9 cellular contexts compared by ENCODE assay signal in genomic region chr17:41486809-41487530, GRCh38. TPM values are rescaled to one million over a fixed set of nuclear protein-coding genes. Genes with fewer than 3 reads are reported as not detected.
A peak's percentile ranks its signal among the peaks of the same experiment; 100 is the strongest.
DNase-seq lines count a peak whose midpoint lies in the region; ATAC-seq, FAIRE-seq and TF ChIP-seq lines count a peak whose summit lies in the region.
"Had no signal": no experiment of that assay in that cellular context is flagged by ENCODE, and none has a peak within 500 bp of the region (broad histone marks: within the 10 kb centered on the region; RNA-seq: fewer than 3 reads in every experiment).

No MANE protein-coding gene starts in this region.

- no peak for FAIRE-seq in D721Med (lab: Jason Lieb, UNC)

- no peak overlapping the region for H4K91ac ChIP-seq in neuronal stem cell (ENCODE audit: low read depth, low read length, poor library complexity)

- TF ChIP-seq CTCF in D721Med (IDR thresholded peaks at IDR 0.05; ENCODE audit: insufficient read depth, missing control alignments) (peak; percentile 41), MM.1S (IDR thresholded peaks at IDR 0.05; ENCODE audit: low read length) (peak; percentile 63), body of pancreas (IDR thresholded peaks at IDR 0.05) (peak; percentile 20 to 49 (median 42))

- no peaks in the 10 kb centered on the region for H3K79me2 ChIP-seq in MM.1S (ENCODE audit: low read length)

- H4K20me1 ChIP-seq in MM.1S (ENCODE audit: insufficient read depth, low read length): no peaks in the 10 kb centered on the region

- no peak overlapping the region for H2BK120ac ChIP-seq in neuronal stem cell (ENCODE audit: low read depth, low read length)

- ATAC-seq in body of pancreas (peak; percentile 52), HG03045 (IDR thresholded peaks at IDR 0.05; ENCODE audit: unreplicated experiment) (no peak), HG02763 (IDR thresholded peaks at IDR 0.05; ENCODE audit: unreplicated experiment) (no peak), HG03097 (IDR thresholded peaks at IDR 0.05; ENCODE audit: low FRiP score, unreplicated experiment) (no peak)
- ATAC-seq: gastrocnemius medialis had no signal

- no peaks in the 10 kb centered on the region for H3K79me1 ChIP-seq in neuronal stem cell (ENCODE audit: low read depth, low read length)

- peak overlapping the region; percentile 37 for H3K23ac ChIP-seq in neuronal stem cell (ENCODE audit: low read depth, low read length, poor library complexity)

- no peak for TF ChIP-seq POLR2A in body of pancreas (IDR thresholded peaks at IDR 0.05)

- no peak overlapping the region for H3K9ac ChIP-seq in MM.1S (ENCODE audit: low read length)
- no peak overlapping the region for H3K9ac ChIP-seq in neuronal stem cell (ENCODE audit: low read depth, low read length, poor library complexity)

- H3K4me2 ChIP-seq in MM.1S (ENCODE audit: low read depth, low read length) (no peak overlapping the region), neuronal stem cell (ENCODE audit: insufficient read depth, low read length, poor library complexity, severe bottlenecking) (no peak overlapping the region)

- no peaks in the 10 kb centered on the region for H3K9me2 ChIP-seq in MM.1S (replicated peaks; ENCODE audit: insufficient read depth, low read length)

- no peaks in the 10 kb centered on the region for H3K9me3 ChIP-seq in MM.1S (replicated peaks; ENCODE audit: insufficient read depth, low read length)
- no peaks in the 10 kb centered on the region for H3K9me3 ChIP-seq in body of pancreas
- no peaks in the 10 kb centered on the region for H3K9me3 ChIP-seq in neuronal stem cell (replicated peaks in 1 of 2; ENCODE audit: control insufficient read depth in 2 of 2, insufficient read depth in 1 of 2, low read depth in 1 of 2, low read length in 2 of 2)
- H3K9me3 ChIP-seq: gastrocnemius medialis had no signal

- no peak overlapping the region for H3K4me3 ChIP-seq in MM.1S (ENCODE audit: low read length)
- no peak overlapping the region for H3K4me3 ChIP-seq in body of pancreas
- no peak overlapping the region for H3K4me3 ChIP-seq in neuronal stem cell (ENCODE audit: low read length in 2 of 2)
- H3K4me3 ChIP-seq: gastrocnemius medialis had no signal

- peak overlapping the region; percentile 70 for H2BK15ac ChIP-seq in neuronal stem cell (ENCODE audit: low read length)

- peak overlapping the region; percentile 32 for H3K18ac ChIP-seq in neuronal stem cell (ENCODE audit: low read length)

- H3K27me3 ChIP-seq in MM.1S (replicated peaks; ENCODE audit: insufficient read depth, low read length) (no peaks in the 10 kb centered on the region; the same call in 1 of the 2 replicates), body of pancreas (no peaks in the 10 kb centered on the region), neuronal stem cell (ENCODE audit: control insufficient read depth in 3 of 3, insufficient read depth in 3 of 3, low read depth in 1 of 3, low read length in 3 of 3) (peaks cover 0 to 24% (median 0%) of the 10 kb centered on the region in 3 experiments)
- H3K27me3 ChIP-seq: gastrocnemius medialis had no signal

- no peak overlapping the region for H2BK5ac ChIP-seq in neuronal stem cell (ENCODE audit: low read length)

- DNase-seq in D721Med (ENCODE audit: insufficient read length, low spot score) (no peak), MM.1S (peak; percentile 41), body of pancreas (peak; percentile 53 to 66 (median 56)), neuronal stem cell (ENCODE audit: low spot score) (peak; percentile 11), NCI-H446 (lab: John Stamatoyannopoulos, UW) (no peak)
- DNase-seq: gastrocnemius medialis had no signal

- H3K27ac ChIP-seq in MM.1S (ENCODE audit: low read length) (no peak overlapping the region), body of pancreas (no peak overlapping the region), neuronal stem cell (replicated peaks; ENCODE audit: low read length) (no peak overlapping the region)
- H3K27ac ChIP-seq: gastrocnemius medialis had no signal

- intact Hi-C loops in body of pancreas (cut with DNase I): no loop called here

- H3K4ac ChIP-seq in neuronal stem cell (ENCODE audit: low read length): no peak overlapping the region

- WGBS in body of pancreas, 2 donors: 21 to 46% methylated on average over 12 to 29 of the region's 29 CpGs
- no CpG with 5 or more reads among the region's 29 CpGs for WGBS in neuronal stem cell (ENCODE audit: extremely low coverage in 2 of 2, insufficient read length in 2 of 2, insufficient replicate concordance in 1 of 2), 2 donors

- H2BK12ac ChIP-seq in neuronal stem cell (ENCODE audit: low read length): peak overlapping the region; percentile 14

- H3K14ac ChIP-seq in neuronal stem cell (ENCODE audit: low read length): no peak overlapping the region

- no peak overlapping the region for H2AK5ac ChIP-seq in neuronal stem cell (ENCODE audit: low read depth, low read length)

- H3K36me3 ChIP-seq in MM.1S (replicated peaks; ENCODE audit: insufficient read depth, low read length) (no peaks in the 10 kb centered on the region), body of pancreas (replicated peaks in 1 of 2; ENCODE audit: insufficient read depth in 1 of 2, low read depth in 2 of 2) (no peaks in the 10 kb centered on the region), neuronal stem cell (replicated peaks in 1 of 2; ENCODE audit: control insufficient read depth in 2 of 2, insufficient read depth in 2 of 2, low read length in 2 of 2) (no peaks in the 10 kb centered on the region)
- H3K36me3 ChIP-seq: gastrocnemius medialis had no signal

- H4K8ac ChIP-seq in neuronal stem cell (ENCODE audit: low read depth, low read length): no peak overlapping the region

- H3K4me1 ChIP-seq in MM.1S (ENCODE audit: low read length) (no peaks in the 10 kb centered on the region), body of pancreas (no peaks in the 10 kb centered on the region), neuronal stem cell (ENCODE audit: control insufficient read depth in 2 of 2, insufficient read depth in 1 of 2, low read depth in 1 of 2, low read length in 2 of 2) (peaks cover 0 to 5% of the 10 kb centered on the region in 2 donors)
- H3K4me1 ChIP-seq: gastrocnemius medialis had no signal

- H2AFZ ChIP-seq in MM.1S (ENCODE audit: low read length): no peak overlapping the region
- H2AFZ ChIP-seq in neuronal stem cell (ENCODE audit: low read length): no peak overlapping the region

- no peaks in the 10 kb centered on the region for H3F3A ChIP-seq in MM.1S (ENCODE audit: insufficient read depth, low read length)

RNA-seq across cellular contexts. Expression of gene KRT36, which starts 2.7 kb away (rescaled TPM):
- total RNA-seq in body of pancreas: not detected
- polyA plus RNA-seq in neuronal stem cell (2013, experiment 1 of 2): not detected
- polyA plus RNA-seq in neuronal stem cell (2013, experiment 2 of 2): not detected
- total RNA-seq: gastrocnemius medialis had no signal

RNA-seq across cellular contexts. Expression of gene KRT35, which starts 6.0 kb away (rescaled TPM):
- not detected for total RNA-seq in body of pancreas
- not detected for polyA plus RNA-seq in neuronal stem cell (2013, experiment 1 of 2)
- not detected for polyA plus RNA-seq in neuronal stem cell (2013, experiment 2 of 2)
- total RNA-seq: gastrocnemius medialis had no signal

RNA-seq across cellular contexts. Expression of gene KRT13, which starts 18.4 kb away (rescaled TPM):
- not detected for total RNA-seq in body of pancreas
- 0.01 TPM for polyA plus RNA-seq in neuronal stem cell (2013, experiment 1 of 2)
- polyA plus RNA-seq in neuronal stem cell (2013, experiment 2 of 2): not detected
- total RNA-seq: gastrocnemius medialis had no signal

RNA-seq across cellular contexts. Expression of gene KRT32, which starts 19.8 kb away (rescaled TPM):
- not detected for total RNA-seq in body of pancreas
- not detected for polyA plus RNA-seq in neuronal stem cell (2013, experiment 1 of 2)
- polyA plus RNA-seq in neuronal stem cell (2013, experiment 2 of 2): not detected

RNA-seq across cellular contexts. Expression of gene KRT15, which starts 31.7 kb away (rescaled TPM):
- under 1 TPM in 1 of 2 donors, not detected in 1; 0.52 TPM for total RNA-seq in body of pancreas
- polyA plus RNA-seq in neuronal stem cell (2013, experiment 1 of 2): 0.01 TPM
- polyA plus RNA-seq in neuronal stem cell (2013, experiment 2 of 2): 0.01 TPM
- total RNA-seq: gastrocnemius medialis had no signal

Comparison
In these comparisons a context has a peak if more than half of its experiments do, and no peak if none do; other contexts are left out.
1. DNase-seq: peak in MM.1S (single experiment), body of pancreas (4 of 4) and neuronal stem cell (single experiment); none in D721Med (single experiment) and NCI-H446 (0 of 2).
2. Peak in every context shown above with its lines, with median percentiles within 50 percentile points of each other: CTCF ChIP-seq.